In genomic region chr10:97063983-97064837, GRCh38 we compare ENCODE assay signal across 21 cellular contexts.
"Had no signal": no experiment of that assay in that cellular context is flagged by ENCODE, and none has a peak within 500 bp of the region (broad histone marks: within the 10 kb centered on the region; RNA-seq: fewer than 3 reads in every experiment).

No MANE protein-coding gene starts in this region.

- H3K27ac ChIP-seq: brain microvascular endothelial cell, cardiac muscle cell had no signal

- DNase-seq: activated B cell treated with CpG ODN at 0.5 μM for 24 hours; activated CD4-positive, alpha-beta T cell treated with anti-CD3 and anti-CD28 coated beads for 1 hour; activated CD4-positive, alpha-beta T cell treated with anti-CD3 and anti-CD28 coated beads, Interleukin-2, amount 10 ng/mL, durations not matched to agents 24 days and 14 days; activated CD4-positive, alpha-beta T cell treated with anti-CD3 and anti-CD28 coated beads, Interleukin-2, amount 50 U/mL, for 48 hours; activated CD8-positive, alpha-beta memory T cell treated with anti-CD3 and anti-CD28 coated beads, Interleukin-2, amount 10 ng/mL, durations not matched to agents 7 days and 5 days; activated effector memory CD4-positive, alpha-beta T cell treated with anti-CD3 and anti-CD28 coated beads, Interleukin-2, amount 50 U/mL, for 16 hours; activated naive CD4-positive, alpha-beta T cell treated with anti-CD3 and anti-CD28 coated beads for 36 hours; activated T-cell treated with anti-CD3 and anti-CD28 coated beads, Interleukin-2, amount 50 U/mL, for 24 hours; amygdala; brain microvascular endothelial cell; KG1; NCI-H1092; NCI-H1694; NCI-H2107; NCI-H2171 treated with DMSO at 0.1 percent for 48 hours; NCI-H226; NCI-H510A treated with DMSO at 0.1 percent for 48 hours; SIG-M5; T-helper 17 cell; T-helper 9 cell had no signal

- H3K4me3 ChIP-seq: cardiac muscle cell had no signal

- H3K27me3 ChIP-seq: brain microvascular endothelial cell, cardiac muscle cell had no signal

- ATAC-seq: activated CD8-positive, alpha-beta memory T cell treated with anti-CD3 and anti-CD28 coated beads, Interleukin-2, amount 10 ng/mL, durations not matched to agents 7 days and 5 days; T-helper 17 cell had no signal

- H3K36me3 ChIP-seq: brain microvascular endothelial cell, cardiac muscle cell had no signal
